Comparison of ENCODE assay signal across 21 cellular contexts in genomic region chr9:95040106-95040505, GRCh38.
DNase-seq lines count a peak whose midpoint lies in the region; ATAC-seq and TF ChIP-seq lines count a peak whose summit lies in the region.
"Had no signal": no experiment of that assay in that cellular context is flagged by ENCODE, and none has a peak within 500 bp of the region (broad histone marks: within the 10 kb centered on the region; RNA-seq: fewer than 3 reads in every experiment).

No MANE protein-coding gene starts in this region.

- H3K4me1 ChIP-seq in ascending aorta: peaks cover 31 to 68% of the 10 kb centered on the region in 2 donors
- H3K4me1 ChIP-seq in foreskin keratinocyte: peaks cover 38% of the 10 kb centered on the region
- peaks cover 61% of the 10 kb centered on the region for H3K4me1 ChIP-seq in psoas muscle
- H3K4me1 ChIP-seq in tibial nerve: peaks cover 0 to 87% (median 45%) of the 10 kb centered on the region in 4 donors
- peaks cover 0 to 31% (median 12%) of the 10 kb centered on the region in 6 donors for H3K4me1 ChIP-seq in spleen
- peaks cover 27% of the 10 kb centered on the region for H3K4me1 ChIP-seq in PC-9 (replicated peaks; ENCODE audit: insufficient read depth)

- peaks cover 88% of the 10 kb centered on the region for H3K79me2 ChIP-seq in PC-9 (ENCODE audit: low read depth)

- H3K27ac ChIP-seq in ascending aorta (peak overlapping the region; percentile 63 to 95), foreskin keratinocyte (peak overlapping the region; percentile 10), psoas muscle (peak overlapping the region; percentile 93), tibial nerve (peak overlapping the region; percentile 47 to 93 (median 68)), spleen (no peak overlapping the region), PC-9 (no peak overlapping the region)

- no TSS peak for BruUV-seq in PC-9 (replicated peaks; lab: Mats Ljungman, UMichigan)

- TF ChIP-seq EP300 in tibial nerve (IDR thresholded peaks at IDR 0.05): no peak

- TF ChIP-seq POLR2A in tibial nerve (IDR thresholded peaks at IDR 0.05) (no peak), spleen (IDR thresholded peaks at IDR 0.05) (no peak)

- peaks cover 53% of the 10 kb centered on the region for H3F3A ChIP-seq in PC-9 (ENCODE audit: insufficient read depth, low read depth)

- ATAC-seq in foreskin keratinocyte: no peak
- no peak for ATAC-seq in psoas muscle
- ATAC-seq: activated T-cell treated with anti-CD3 and anti-CD28 coated beads, Interleukin-2, amount 50 U/mL, for 4 hours; T-helper 17 cell had no signal

- DNase-seq in ascending aorta (ENCODE audit: low spot score in 2 of 2) (no peak), foreskin keratinocyte (no peak), psoas muscle (no peak), tibial nerve (ENCODE audit: low spot score in 2 of 2) (no peak), spleen (no peak), PC-9 (no peak)
- DNase-seq in activated CD8-positive, alpha-beta memory T cell treated with anti-CD3 and anti-CD28 coated beads for 24 hours: no peak
- no peak for DNase-seq in stimulated activated naive CD4-positive, alpha-beta T cell (lab: John Stamatoyannopoulos, UW)
- DNase-seq: activated CD4-positive, alpha-beta T cell treated with anti-CD3 and anti-CD28 coated beads for 4 hours; activated naive CD4-positive, alpha-beta T cell; activated T-cell treated with anti-CD3 and anti-CD28 coated beads, Interleukin-2, amount 50 U/mL, for 4 hours; amniotic stem cell; CD4-positive, CD25-positive, alpha-beta regulatory T cell; immature natural killer cell; NCI-H1694; RPMI8226; SK-N-SH; stimulated activated CD4-positive, alpha-beta T cell treated with anti-CD3 and anti-CD28 coated beads, Interleukin-1b, Interleukin-23, amount 100 ng/mL, for 48 hours; T-helper 17 cell; trophoblast cell had no signal

- 45 to 52% (median 45%) methylated on average over 5 of the region's 5 CpGs for WGBS in psoas muscle, 3 donors
- WGBS in tibial nerve, 2 donors: 56 to 59% methylated on average over 5 of the region's 5 CpGs
- WGBS in spleen, 5 donors: 82 to 91% (median 84%) methylated on average over 5 of the region's 5 CpGs

- CTCF ChIA-PET in PC-9 (lab: Charles Lee): no interaction called here

- intact Hi-C loops in ascending aorta (cut with DNase I): no loop called here
- intact Hi-C loops in psoas muscle (cut with DNase I): no loop called here
- intact Hi-C loops in spleen (cut with DNase I; ENCODE audit: low total_unique reads): no loop called here
- intact Hi-C loops in PC-9 (cut with micrococcal nuclease; ENCODE audit: unreplicated experiment): no loop called here

- H3K36me3 ChIP-seq in ascending aorta (peaks cover 5 to 24% of the 10 kb centered on the region in 2 donors), psoas muscle (ENCODE audit: insufficient read depth in 1 of 2, low read depth in 1 of 2) (peaks cover 2 to 11% of the 10 kb centered on the region in 2 donors), tibial nerve (peaks cover 0 to 28% (median 0%) of the 10 kb centered on the region in 3 donors), spleen (peaks cover 0 to 30% (median 0%) of the 10 kb centered on the region in 6 donors), PC-9 (ENCODE audit: low read depth) (peaks cover 32% of the 10 kb centered on the region)
- H3K36me3 ChIP-seq: HAP-1 had no signal

- H4K20me1 ChIP-seq in PC-9 (ENCODE audit: insufficient read depth): peaks cover 49% of the 10 kb centered on the region

- no peak overlapping the region for H3K4me2 ChIP-seq in PC-9
- H3K4me2 ChIP-seq: SK-N-SH had no signal

- H3K27me3 ChIP-seq in ascending aorta (no peaks in the 10 kb centered on the region), foreskin keratinocyte (no peaks in the 10 kb centered on the region), psoas muscle (ENCODE audit: insufficient read depth in 3 of 3, low read length in 2 of 3) (no peaks in the 10 kb centered on the region), tibial nerve (no peaks in the 10 kb centered on the region), spleen (replicated peaks in 1 of 7) (no peaks in the 10 kb centered on the region), PC-9 (ENCODE audit: insufficient read depth, low read depth) (no peaks in the 10 kb centered on the region)

- POLR2A ChIA-PET in PC-9 (lab: Charles Lee; ENCODE audit: unreplicated experiment): no interaction called here

- H3K9me3 ChIP-seq in ascending aorta (no peaks in the 10 kb centered on the region), psoas muscle (no peaks in the 10 kb centered on the region), tibial nerve (no peaks in the 10 kb centered on the region), spleen (no peaks in the 10 kb centered on the region), PC-9 (ENCODE audit: insufficient read depth, low read depth) (no peaks in the 10 kb centered on the region)
- H3K9me3 ChIP-seq: HAP-1, SK-N-SH had no signal

- no peak overlapping the region for H2AFZ ChIP-seq in PC-9

- H3K4me3 ChIP-seq in ascending aorta (peak overlapping the region in 1 of 2 donors; percentile 9), psoas muscle (no peak overlapping the region), tibial nerve (no peak overlapping the region), spleen (no peak overlapping the region), PC-9 (no peak overlapping the region)
- H3K4me3 ChIP-seq: HAP-1 had no signal

- TF ChIP-seq CTCF in ascending aorta (IDR thresholded peaks at IDR 0.05): no peak
- TF ChIP-seq CTCF in foreskin keratinocyte (conservative IDR thresholded peaks at IDR 0.05): no peak
- no peak for TF ChIP-seq CTCF in psoas muscle (IDR thresholded peaks at IDR 0.05)
- no peak for TF ChIP-seq CTCF in tibial nerve (IDR thresholded peaks at IDR 0.05)
- no peak for TF ChIP-seq CTCF in spleen (IDR thresholded peaks at IDR 0.05 in 8 of 11, conservative IDR thresholded peaks at IDR 0.05 in 3 of 11)
- TF ChIP-seq CTCF in PC-9 (conservative IDR thresholded peaks at IDR 0.05): no peak

- no peaks in the 10 kb centered on the region for H3K9me2 ChIP-seq in PC-9 (ENCODE audit: insufficient read depth)
- H3K9me2 ChIP-seq: SK-N-SH had no signal

Comparison
In these comparisons a context has a peak if more than half of its experiments do, and no peak if none do; other contexts are left out.
1. H3K27ac ChIP-seq: peak in ascending aorta (2 of 2), foreskin keratinocyte (single experiment), psoas muscle (single experiment) and tibial nerve (4 of 4); none in spleen (0 of 8) and PC-9 (single experiment).